In genomic region chr4:21517460-21517859, GRCh38 we compare ENCODE assay signal across 17 cellular contexts.
"Had no signal": no experiment of that assay in that cellular context is flagged by ENCODE, and none has a peak within 500 bp of the region (broad histone marks: within the 10 kb centered on the region; RNA-seq: fewer than 3 reads in every experiment).

No MANE protein-coding gene starts in this region.

- H3K9me3 ChIP-seq: colonic mucosa, right atrium auricular region, tibial artery had no signal

- H3K4me1 ChIP-seq: colonic mucosa, right atrium auricular region, tibial artery had no signal

- DNase-seq: activated CD4-positive, alpha-beta T cell treated with anti-CD3 and anti-CD28 coated beads, Interleukin-2, amount 50 U/mL, for 1 hour; activated CD4-positive, CD25-positive, alpha-beta regulatory T cell treated with anti-CD3 and anti-CD28 coated beads, Interleukin-2, amount 50 U/mL, for 72 hours; activated effector memory CD4-positive, alpha-beta T cell treated with anti-CD3 and anti-CD28 coated beads, Interleukin-2, amount 50 U/mL, for 16 hours; activated naive CD4-positive, alpha-beta T cell treated with anti-CD3 and anti-CD28 coated beads, Interleukin-2, amount 50 U/mL, for 16 hours; activated T-cell treated with anti-CD3 and anti-CD28 coated beads, Interleukin-2, amount 50 U/mL, for 72 hours; aorta; brain microvascular endothelial cell; colonic mucosa; head of caudate nucleus; stimulated activated CD4-positive, alpha-beta T cell treated with anti-CD3 and anti-CD28 coated beads, Interleukin-12 subunit alpha, Interleukin-12 subunit beta, amount 100 ng/mL, for 4 hours; stimulated activated CD4-positive, alpha-beta T cell treated with anti-CD3 and anti-CD28 coated beads, Interleukin-1b, Interleukin-23, amount 100 ng/mL, for 48 hours; stimulated activated CD8-positive, alpha-beta memory T cell treated with anti-CD3 and anti-CD28 coated beads, Interleukin-4, amount 100 ng/mL, for 48 hours; stimulated activated naive CD8-positive, alpha-beta T cell treated with anti-CD3 and anti-CD28 coated beads, Interleukin-15, Interleukin-2, amounts not matched to agents 100 U/mL and 50 U/mL, for 24 hours; substantia nigra; tibial artery had no signal

- H3K4me3 ChIP-seq: colonic mucosa, right atrium auricular region, tibial artery had no signal

- H3K36me3 ChIP-seq: brain microvascular endothelial cell, colonic mucosa, right atrium auricular region, tibial artery had no signal

- ATAC-seq: activated T-cell treated with anti-CD3 and anti-CD28 coated beads, Interleukin-2, amount 50 U/mL, for 72 hours; stimulated activated naive CD8-positive, alpha-beta T cell treated with anti-CD3 and anti-CD28 coated beads, Interleukin-15, Interleukin-2, amounts not matched to agents 100 U/mL and 50 U/mL, for 24 hours had no signal

- H3K27ac ChIP-seq: brain microvascular endothelial cell, colonic mucosa, right atrium auricular region, tibial artery, VCaP had no signal

- H3K27me3 ChIP-seq: brain microvascular endothelial cell, colonic mucosa, right atrium auricular region, tibial artery had no signal
